1 cellular context compared by ENCODE assay signal in the genomic region with DNA sequence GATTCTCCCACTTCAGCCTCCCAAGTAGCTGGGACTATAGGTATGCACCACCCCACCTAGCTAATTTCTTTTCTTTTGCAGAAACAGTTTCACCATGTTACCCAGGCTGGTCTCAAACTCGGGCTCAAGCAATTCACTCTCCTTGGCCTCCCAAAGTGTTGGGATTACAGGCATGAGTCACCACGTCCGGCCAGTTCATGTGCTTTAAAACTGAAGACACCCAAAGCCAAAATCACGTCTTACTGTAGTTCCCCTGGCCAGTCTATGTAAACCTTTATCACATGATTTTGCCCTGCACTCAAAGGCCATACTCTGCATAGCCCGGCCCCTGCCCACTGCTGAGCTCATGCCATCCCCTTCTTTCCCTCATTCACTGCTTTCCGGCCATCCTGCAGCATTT.
TF ChIP-seq lines count a peak whose summit lies in the region.

No MANE protein-coding gene starts in this region.

TF ChIP-seq in IMR-90, 13 proteins besides CTCF, POLR2A, EP300 and RAD21:
- TF ChIP-seq MXI1 (IDR thresholded peaks at IDR 0.05; ENCODE audit: borderline replicate concordance, low read depth, low read length) (no peak), BHLHE40 (IDR thresholded peaks at IDR 0.05; ENCODE audit: low read depth, low read length) (no peak), ELK1 (IDR thresholded peaks at IDR 0.05; ENCODE audit: borderline replicate concordance, low read depth, low read length) (no peak), SMC3 (IDR thresholded peaks at IDR 0.05; ENCODE audit: low read depth, low read length) (no peak), RCOR1 (IDR thresholded peaks at IDR 0.05; ENCODE audit: insufficient replicate concordance, low read length) (no peak), MAFK (IDR thresholded peaks at IDR 0.05; ENCODE audit: low read depth, low read length) (no peak), FOS (IDR thresholded peaks at IDR 0.05; ENCODE audit: low read depth, low read length) (no peak), RFX5 (IDR thresholded peaks at IDR 0.05; ENCODE audit: low read depth, low read length) (no peak), MAZ (IDR thresholded peaks at IDR 0.05; ENCODE audit: borderline replicate concordance, low read depth, low read length) (no peak), CEBPB (IDR thresholded peaks at IDR 0.05; ENCODE audit: low read depth, low read length) (no peak), NFE2L2 (IDR thresholded peaks at IDR 0.05; ENCODE audit: low read depth, low read length) (no peak)
- TF ChIP-seq, protein P1, sequence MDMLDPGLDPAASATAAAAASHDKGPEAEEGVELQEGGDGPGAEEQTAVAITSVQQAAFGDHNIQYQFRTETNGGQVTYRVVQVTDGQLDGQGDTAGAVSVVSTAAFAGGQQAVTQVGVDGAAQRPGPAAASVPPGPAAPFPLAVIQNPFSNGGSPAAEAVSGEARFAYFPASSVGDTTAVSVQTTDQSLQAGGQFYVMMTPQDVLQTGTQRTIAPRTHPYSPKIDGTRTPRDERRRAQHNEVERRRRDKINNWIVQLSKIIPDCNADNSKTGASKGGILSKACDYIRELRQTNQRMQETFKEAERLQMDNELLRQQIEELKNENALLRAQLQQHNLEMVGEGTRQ (IDR thresholded peaks at IDR 0.05; ENCODE audit: low read depth, low read length) = no peak
